In the genomic region with DNA sequence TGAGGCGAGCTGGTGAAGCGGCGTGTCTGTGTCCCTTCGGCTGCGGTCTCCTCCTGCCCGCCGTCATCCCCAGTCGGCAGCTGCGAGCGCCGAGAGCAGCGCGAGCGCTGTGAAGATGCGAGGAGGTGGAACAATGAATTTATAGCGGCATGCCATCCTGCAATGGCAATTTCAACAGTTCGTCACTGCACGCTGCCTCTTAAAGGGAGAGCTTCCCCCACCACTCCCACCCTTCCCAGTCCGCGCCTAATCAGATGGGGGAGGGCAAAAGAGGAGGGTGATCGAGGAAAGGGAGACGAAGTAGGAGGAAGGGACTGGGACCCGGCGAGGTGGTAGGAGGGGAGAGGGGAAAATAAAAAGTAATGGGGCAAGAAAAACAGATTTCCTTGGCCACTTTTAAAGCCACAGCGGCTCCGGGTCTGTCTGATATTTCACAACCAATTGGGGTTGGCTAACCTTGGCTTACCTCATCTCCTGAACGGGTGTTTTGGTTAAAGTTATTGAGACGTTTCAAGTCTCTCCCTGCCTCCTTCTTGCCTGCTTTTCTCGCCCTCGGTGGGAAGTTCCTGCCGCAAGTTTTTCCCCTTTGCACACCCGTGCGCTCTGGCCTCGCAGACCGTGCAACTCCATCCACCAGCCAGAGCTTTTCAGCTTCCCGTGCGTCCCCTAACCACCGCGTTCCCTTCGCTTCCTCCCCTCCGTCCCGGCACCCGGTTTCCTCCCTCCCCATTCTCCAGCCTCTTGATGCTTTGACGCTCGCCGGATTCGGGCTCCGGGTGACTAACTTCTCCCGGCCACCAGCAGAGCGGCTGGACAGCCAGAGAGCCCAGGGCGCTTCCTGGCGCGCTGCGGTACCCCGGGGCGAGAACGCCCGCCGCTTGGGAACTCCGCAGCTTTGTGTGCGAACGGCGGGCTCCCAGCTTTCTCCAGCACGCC, we compare ENCODE assay signal across 8 cellular contexts. TPM values are rescaled to one million over a fixed set of nuclear protein-coding genes. Genes with fewer than 3 reads are reported as not detected.
DNase-seq lines count a peak whose midpoint lies in the region; ATAC-seq and TF ChIP-seq lines count a peak whose summit lies in the region.

Gene ADAMTS5, minus strand, starts transcription at position 111 of the 936 bp plus-strand sequence. CDS start 697 bp downstream, outside the sequence.

- DNase-seq in EL: peak; percentile 91
- DNase-seq in NCI-H2171 treated with DMSO at 0.1 percent for 48 hours (lab: John Stamatoyannopoulos, UW): peak; percentile 54
- DNase-seq in ecto neural progenitor cell (ENCODE audit: low spot score): peak; percentile 69
- DNase-seq in uterus: peak; percentile 68 to 77
- no peak for DNase-seq in germinal center (ENCODE audit: low spot score)

- H3K36me3 ChIP-seq in mesodermal cell (ENCODE audit: control insufficient read depth, insufficient read depth, low read length) (no peaks in the 10 kb centered on the region), uterus (no peaks in the 10 kb centered on the region)

- H3K27ac ChIP-seq in mesodermal cell (ENCODE audit: low read depth, low read length, severe bottlenecking) (no peak within 1 kb of the TSS), uterus (peak within 1 kb of the TSS; percentile 94 to 98)

- H3K4me3 ChIP-seq in mesodermal cell (ENCODE audit: extremely low read depth, insufficient read depth, low read length, poor library complexity, severe bottlenecking) (peak within 1 kb of the TSS; percentile 52), uterus (peak within 1 kb of the TSS; percentile 66 to 72)

- intact Hi-C loops in uterus (cut with DNase I; ENCODE audit: low total_unique reads): no loop called here

- ATAC-seq in HG03280 (IDR thresholded peaks at IDR 0.05; ENCODE audit: unreplicated experiment) (no peak), HG02970 (IDR thresholded peaks at IDR 0.05; ENCODE audit: low FRiP score, unreplicated experiment) (no peak)

- WGBS in mesodermal cell (ENCODE audit: insufficient coverage in 2 of 2), 2 experiments: 0 to 1% methylated on average over 47 to 50 of the region's 64 CpGs

- H3K4me1 ChIP-seq in mesodermal cell (ENCODE audit: control insufficient read depth, insufficient read depth, low read length, poor library complexity, severe bottlenecking) (peaks cover 4% of the 10 kb centered on the region), uterus (peaks cover 0 to 3% of the 10 kb centered on the region in 2 donors)

- peak in 1 of 4 experiments; percentile 22 for TF ChIP-seq CTCF in uterus (IDR thresholded peaks at IDR 0.05)

- H3K9me3 ChIP-seq in mesodermal cell (ENCODE audit: control insufficient read depth, low read length): no peaks in the 10 kb centered on the region
- H3K9me3 ChIP-seq in uterus: no peaks in the 10 kb centered on the region

- H3K27me3 ChIP-seq in uterus: no peaks in the 10 kb centered on the region

- peak in 1 of 2 donors; percentile 61 for TF ChIP-seq POLR2A in uterus (IDR thresholded peaks at IDR 0.05)

RNA-seq across cellular contexts. Expression of gene ADAMTS5, which starts in this region (rescaled TPM):
- 1.1 TPM for polyA plus RNA-seq in mesodermal cell (2013, experiment 1 of 2)
- polyA plus RNA-seq in mesodermal cell (2013, experiment 2 of 2): 0.66 TPM
- 10 to 100 TPM; 24.8 to 99.7 (median 48.4) TPM for total RNA-seq in uterus
